Comparison of ENCODE assay signal across 12 cellular contexts in genomic region chr9:35511453-35511852, GRCh38. TPM values are rescaled to one million over a fixed set of nuclear protein-coding genes. Genes with fewer than 3 reads are reported as not detected.
DNase-seq lines count a peak whose midpoint lies in the region; TF ChIP-seq lines count a peak whose summit lies in the region.
"Had no signal": no experiment of that assay in that cellular context is flagged by ENCODE, and none has a peak within 500 bp of the region (broad histone marks: within the 10 kb centered on the region; RNA-seq: fewer than 3 reads in every experiment).

No MANE protein-coding gene starts in this region.

- H3K79me2 ChIP-seq in osteoblast (ENCODE audit: insufficient read depth, low read length), result peaks cover 73% of the 10 kb centered on the region

- no peaks in the 10 kb centered on the region for H3K27me3 ChIP-seq in SJCRH30
- H3K27me3 ChIP-seq in esophagus muscularis mucosa, result no peaks in the 10 kb centered on the region
- no peaks in the 10 kb centered on the region for H3K27me3 ChIP-seq in osteoblast (ENCODE audit: insufficient read depth, low read length)
- H3K27me3 ChIP-seq in thyroid gland, result no peaks in the 10 kb centered on the region
- peaks cover 4% of the 10 kb centered on the region for H3K27me3 ChIP-seq in CD4-positive, alpha-beta memory T cell (ENCODE audit: insufficient read depth, low read length)
- H3K27me3 ChIP-seq: MG63 had no signal

- no peak overlapping the region for H2AFZ ChIP-seq in osteoblast (ENCODE audit: low read length)

- no peaks in the 10 kb centered on the region for H3K4me1 Mint-ChIP-seq in CD4-positive, alpha-beta memory T cell
- H3K4me1 Mint-ChIP-seq: activated CD8-positive, alpha-beta memory T cell treated with anti-CD3 and anti-CD28 coated beads, Interleukin-2, amount 10 ng/mL, durations not matched to agents 7 days and 5 days had no signal

- peaks cover 7 to 20% of the 10 kb centered on the region in 2 donors for H3K27me3 Mint-ChIP-seq in CD4-positive, alpha-beta memory T cell
- H3K27me3 Mint-ChIP-seq: CD4-positive, alpha-beta T cell had no signal

- no peak for TF ChIP-seq EP300 in esophagus muscularis mucosa (IDR thresholded peaks at IDR 0.05)

- CTCF ChIA-PET in CD4-positive, alpha-beta memory T cell (lab: Charles Lee; ENCODE audit: partially characterized antibody), result no interaction called here

- H3K36me3 ChIP-seq in SJCRH30 (no peaks in the 10 kb centered on the region), esophagus muscularis mucosa (no peaks in the 10 kb centered on the region), osteoblast (ENCODE audit: insufficient read depth, low read length) (peaks cover 11% of the 10 kb centered on the region), thyroid gland (no peaks in the 10 kb centered on the region)
- no peaks in the 10 kb centered on the region for H3K36me3 ChIP-seq in CD4-positive, alpha-beta memory T cell (ENCODE audit: insufficient read depth, low read length)

- H3K27ac ChIP-seq in SJCRH30 (peak overlapping the region; percentile 18; the same call in 1 of the 2 replicates), esophagus muscularis mucosa (replicated peaks in 1 of 4) (peak overlapping the region; percentile 82 to 91 (median 85)), osteoblast (ENCODE audit: low read depth, low read length) (peak overlapping the region; percentile 70), thyroid gland (peak overlapping the region; percentile 85 to 93 (median 88))
- no peak overlapping the region for H3K27ac ChIP-seq in CD4-positive, alpha-beta memory T cell (ENCODE audit: low read depth, low read length)

- POLR2A ChIA-PET in CD4-positive, alpha-beta memory T cell (lab: Charles Lee; ENCODE audit: partially characterized antibody), result no interaction called here

- H3K9me3 ChIP-seq in SJCRH30 (replicated peaks), result no peaks in the 10 kb centered on the region
- no peaks in the 10 kb centered on the region for H3K9me3 ChIP-seq in esophagus muscularis mucosa
- H3K9me3 ChIP-seq in osteoblast (ENCODE audit: low read depth, low read length), result no peaks in the 10 kb centered on the region
- no peaks in the 10 kb centered on the region for H3K9me3 ChIP-seq in thyroid gland
- H3K9me3 ChIP-seq in CD4-positive, alpha-beta memory T cell (ENCODE audit: control insufficient read depth in 1 of 2, low read length in 2 of 2), result no peaks in the 10 kb centered on the region

- H3K9me3 Mint-ChIP-seq in CD4-positive, alpha-beta memory T cell, result no peaks in the 10 kb centered on the region
- H3K9me3 Mint-ChIP-seq: CD4-positive, alpha-beta T cell had no signal

- 17% methylated on average over 1 of the region's 1 CpG for WGBS in esophagus muscularis mucosa
- 47 to 57% methylated on average over 1 of the region's 1 CpG for WGBS in thyroid gland, 2 donors

- no peak for TF ChIP-seq CTCF in esophagus muscularis mucosa (IDR thresholded peaks at IDR 0.05)
- no peak for TF ChIP-seq CTCF in osteoblast (IDR thresholded peaks at IDR 0.05; ENCODE audit: extremely low read depth, low read depth, low read length)
- peak in 1 of 6 experiments; percentile 1 for TF ChIP-seq CTCF in thyroid gland (IDR thresholded peaks at IDR 0.05)

- H3K4me3 ChIP-seq in SJCRH30, result no peak overlapping the region
- peak overlapping the region in 3 of 4 donors; percentile 10 to 21 (median 18) for H3K4me3 ChIP-seq in esophagus muscularis mucosa
- H3K4me3 ChIP-seq in osteoblast (ENCODE audit: insufficient read depth, low read length), result peak overlapping the region; percentile 9
- no peak overlapping the region for H3K4me3 ChIP-seq in thyroid gland (replicated peaks in 1 of 3)
- no peak overlapping the region for H3K4me3 ChIP-seq in CD4-positive, alpha-beta memory T cell (ENCODE audit: low read length in 2 of 2)
- H3K4me3 ChIP-seq: MG63 had no signal

- no peaks in the 10 kb centered on the region for H4K20me1 ChIP-seq in osteoblast (ENCODE audit: insufficient read depth, low read length)

- H3K4me2 ChIP-seq in osteoblast (ENCODE audit: insufficient read depth, low read length), result peak overlapping the region; percentile 56

- H3K4me3 Mint-ChIP-seq in CD4-positive, alpha-beta memory T cell, result no peak overlapping the region
- H3K4me3 Mint-ChIP-seq: activated CD8-positive, alpha-beta memory T cell treated with anti-CD3 and anti-CD28 coated beads, Interleukin-2, amount 10 ng/mL, durations not matched to agents 7 days and 5 days; CD4-positive, alpha-beta T cell had no signal

- H3K4me1 ChIP-seq in SJCRH30, result peaks cover 18% of the 10 kb centered on the region
- peaks cover 43 to 91% (median 84%) of the 10 kb centered on the region in 4 donors for H3K4me1 ChIP-seq in esophagus muscularis mucosa
- peaks cover 59% of the 10 kb centered on the region for H3K4me1 ChIP-seq in osteoblast (ENCODE audit: insufficient read depth, low read length)
- H3K4me1 ChIP-seq in thyroid gland, result peaks cover 39 to 55% of the 10 kb centered on the region in 2 donors
- no peaks in the 10 kb centered on the region for H3K4me1 ChIP-seq in CD4-positive, alpha-beta memory T cell (ENCODE audit: insufficient read depth, low read length)

- intact Hi-C loops in esophagus muscularis mucosa (cut with DNase I), result no loop called here
- intact Hi-C loops in thyroid gland (cut with DNase I), result no loop called here
- intact Hi-C loops in CD4-positive, alpha-beta memory T cell (cut with micrococcal nuclease), result no loop called here

- H3K27ac Mint-ChIP-seq in CD4-positive, alpha-beta memory T cell, result no peak overlapping the region
- H3K27ac Mint-ChIP-seq: activated CD8-positive, alpha-beta memory T cell treated with anti-CD3 and anti-CD28 coated beads, Interleukin-2, amount 10 ng/mL, durations not matched to agents 7 days and 5 days; CD4-positive, alpha-beta T cell had no signal

- TF ChIP-seq POLR2A in esophagus muscularis mucosa (IDR thresholded peaks at IDR 0.05; ENCODE audit: low read depth), result no peak
- no peak for TF ChIP-seq POLR2A in thyroid gland (IDR thresholded peaks at IDR 0.05)

- H3K36me3 Mint-ChIP-seq in CD4-positive, alpha-beta memory T cell, result no peaks in the 10 kb centered on the region
- H3K36me3 Mint-ChIP-seq: activated CD8-positive, alpha-beta memory T cell treated with anti-CD3 and anti-CD28 coated beads, Interleukin-2, amount 10 ng/mL, durations not matched to agents 7 days and 5 days had no signal

- DNase-seq in SJCRH30 (no peak), esophagus muscularis mucosa (ENCODE audit: extremely low spot score) (no peak), osteoblast (ENCODE audit: insufficient read length, low spot score, missing footprints) (no peak), thyroid gland (no peak), NCI-H82 treated with DMSO at 0.1 percent for 48 hours (lab: John Stamatoyannopoulos, UW; ENCODE audit: unreplicated experiment) (no peak), DMS114 treated with DMSO at 0.1 percent for 48 hours (lab: John Stamatoyannopoulos, UW; ENCODE audit: unreplicated experiment) (no peak), NCI-H446 (lab: John Stamatoyannopoulos, UW) (no peak)
- no peak for DNase-seq in CD4-positive, alpha-beta memory T cell
- DNase-seq: activated CD8-positive, alpha-beta memory T cell treated with anti-CD3 and anti-CD28 coated beads, Interleukin-2, amount 10 ng/mL, durations not matched to agents 7 days and 5 days; CD4-positive, alpha-beta T cell; stimulated activated CD8-positive, alpha-beta memory T cell treated with anti-CD3 and anti-CD28 coated beads, Interleukin-4, amount 100 ng/mL, for 48 hours had no signal

RNA-seq across cellular contexts. Expression of gene RUSC2, which starts 21.5 kb away (rescaled TPM):
- total RNA-seq in SJCRH30 (2014; rRNA removed; shearing (Covaris generic)), result 5.3 and 5.6 TPM in 2 replicates
- 10 to 100 TPM; 48.0 to 91.2 (median 73.8) TPM for total RNA-seq in esophagus muscularis mucosa
- 25.0 and 28.6 TPM in 2 replicates for total RNA-seq in osteoblast
- total RNA-seq in thyroid gland, result 10 to 100 TPM; 15.2 to 28.2 (median 26.4) TPM
- total RNA-seq in CD4-positive, alpha-beta memory T cell, result under 1 TPM; 0.50 to 0.55 TPM
- polyA plus RNA-seq in CD4-positive, alpha-beta memory T cell, result under 1 TPM in 1 of 2 donors, not detected in 1; 0.05 TPM

Comparison
In these comparisons a context has a peak if more than half of its experiments do, and no peak if none do; other contexts are left out.
1. H3K4me3 ChIP-seq: peak in esophagus muscularis mucosa (3 of 4) and osteoblast (single experiment); none in SJCRH30 (single experiment), thyroid gland (0 of 3) and CD4-positive, alpha-beta memory T cell (0 of 2).